In the genomic region with DNA sequence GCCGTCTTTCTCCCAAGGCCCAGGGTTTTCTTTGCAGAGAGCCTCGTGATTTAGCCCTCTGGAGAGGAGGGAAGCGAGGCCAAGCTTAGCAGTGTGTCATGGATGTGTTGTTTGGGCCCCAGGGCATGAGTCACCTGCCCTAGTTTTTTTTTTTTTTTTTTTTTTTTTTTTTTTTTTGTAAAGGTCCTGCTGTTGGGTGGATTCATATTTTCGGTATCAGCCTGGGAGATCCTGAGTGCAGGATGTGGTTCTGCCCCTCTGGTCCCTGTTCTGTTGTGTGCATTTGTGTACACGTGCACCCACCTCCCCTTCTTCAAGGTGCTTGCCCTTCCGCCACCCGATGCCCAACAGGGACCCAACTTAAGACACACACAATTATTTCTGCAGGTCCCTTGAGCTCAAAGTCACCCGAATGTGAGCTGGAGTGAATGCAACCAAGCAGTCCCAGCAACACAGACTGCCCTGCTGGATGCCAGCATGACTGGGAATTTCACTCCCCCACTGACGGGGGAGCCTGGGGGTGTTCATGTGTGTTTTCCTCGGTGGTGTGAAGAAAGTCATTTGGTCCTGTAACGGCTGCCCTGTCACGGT, we compare ENCODE assay signal across 10 cellular contexts.
DNase-seq lines count a peak whose midpoint lies in the region; ATAC-seq, FAIRE-seq and TF ChIP-seq lines count a peak whose summit lies in the region.
"Had no signal": no experiment of that assay in that cellular context is flagged by ENCODE, and none has a peak within 500 bp of the region (broad histone marks: within the 10 kb centered on the region; RNA-seq: fewer than 3 reads in every experiment).

No MANE protein-coding gene starts in this region.

- H3K4me2 ChIP-seq in keratinocyte (ENCODE audit: control insufficient read depth, extremely low read depth, insufficient read depth, low read depth, low read length), result no peak overlapping the region

- no peak for TF ChIP-seq CTCF in keratinocyte (optimal IDR thresholded peaks at IDR 0.05 in 1 of 3, IDR thresholded peaks at IDR 0.05 in 1 of 3, conservative IDR thresholded peaks at IDR 0.05 in 1 of 3; ENCODE audit: extremely low read depth in 1 of 3, insufficient read depth in 2 of 3, low read length in 3 of 3)

- no peaks in the 10 kb centered on the region for H3K9me3 ChIP-seq in keratinocyte (ENCODE audit: control insufficient read depth, low read depth, low read length)

- H4K20me1 ChIP-seq in keratinocyte (ENCODE audit: control insufficient read depth, extremely low read depth, insufficient read depth, low read length), result peaks cover 2% of the 10 kb centered on the region

- H3K79me2 ChIP-seq in keratinocyte (ENCODE audit: control insufficient read depth, insufficient read depth, low read length), result no peaks in the 10 kb centered on the region

- H2AFZ ChIP-seq in keratinocyte (ENCODE audit: control insufficient read depth, low read length), result no peak overlapping the region

- H3K4me1 ChIP-seq in keratinocyte (ENCODE audit: control insufficient read depth, extremely low read depth, insufficient read depth, low read length), result no peaks in the 10 kb centered on the region

- H3K27me3 ChIP-seq in keratinocyte (ENCODE audit: control insufficient read depth, extremely low read depth, insufficient read depth, low read length), result peaks cover 70% of the 10 kb centered on the region

- FAIRE-seq in keratinocyte (lab: Jason Lieb, UNC), result peak; percentile 59

- dilution Hi-C loops in keratinocyte (cut with MboI; ENCODE audit: extremely low pct_ligation_motif_present, low sequenced_read_pairs), result no loop called here

- H3K9me1 ChIP-seq in keratinocyte (ENCODE audit: control insufficient read depth, extremely low read depth, insufficient read depth, low read length), result no peaks in the 10 kb centered on the region

- no peak overlapping the region for H3K27ac ChIP-seq in keratinocyte (ENCODE audit: control insufficient read depth, insufficient read depth, low read length)

- H3K36me3 ChIP-seq in keratinocyte (ENCODE audit: control insufficient read depth in 2 of 2, extremely low read depth in 1 of 2, insufficient read depth in 2 of 2, low read length in 2 of 2), result no peaks in the 10 kb centered on the region

- ATAC-seq in GM18909 (IDR thresholded peaks at IDR 0.05; ENCODE audit: poor library complexity, unreplicated experiment), result no peak
- no peak for ATAC-seq in GM21367 (IDR thresholded peaks at IDR 0.05; ENCODE audit: unreplicated experiment)
- ATAC-seq: Panc1 had no signal

- no peak overlapping the region for H3K4me3 ChIP-seq in Jurkat, Clone E6-1 (ENCODE audit: low read length)
- H3K4me3 ChIP-seq in keratinocyte (ENCODE audit: control insufficient read depth in 2 of 3, extremely low read depth in 1 of 3, insufficient read depth in 2 of 3, low read depth in 1 of 3, low read length in 3 of 3), result no peak overlapping the region

- DNase-seq in Daoy (ENCODE audit: low read depth) (peak; percentile 87), keratinocyte (ENCODE audit: low read depth, low spot score) (peak; percentile 2), activated gamma-delta T cell treated with Interleukin-2 at 50 U/mL for 16 hours (no peak)
- peak; percentile 20 for DNase-seq in Jurkat, Clone E6-1 (ENCODE audit: low read depth, low spot score)
- DNase-seq in activated T-helper 9 cell treated with anti-CD3 and anti-CD28 coated beads, Interleukin-2, amount 50 U/mL, for 16 hours (ENCODE audit: low read depth), result peak; percentile 6
- DNase-seq in stimulated activated CD4-positive, alpha-beta T cell treated with anti-CD3 and anti-CD28 coated beads, Interleukin-1b, Interleukin-23, amount 100 ng/mL, for 48 hours, result no peak
- DNase-seq: NCI-H1105 had no signal

- H3K9ac ChIP-seq in keratinocyte (ENCODE audit: control insufficient read depth, extremely low read depth, insufficient read depth, low read length), result no peak overlapping the region

Comparison
In these comparisons a context has a peak if more than half of its experiments do, and no peak if none do; other contexts are left out.
1. DNase-seq: peak in Daoy (single experiment), Jurkat, Clone E6-1 (single experiment), activated T-helper 9 cell treated with anti-CD3 and anti-CD28 coated beads, Interleukin-2, amount 50 U/mL, for 16 hours (single experiment) and keratinocyte (single experiment); none in stimulated activated CD4-positive, alpha-beta T cell treated with anti-CD3 and anti-CD28 coated beads, Interleukin-1b, Interleukin-23, amount 100 ng/mL, for 48 hours (single experiment) and activated gamma-delta T cell treated with Interleukin-2 at 50 U/mL for 16 hours (single experiment).